18 cellular contexts compared by ENCODE assay signal in genomic region chr11:7418061-7418460, GRCh38.
"Had no signal": no experiment of that assay in that cellular context is flagged by ENCODE, and none has a peak within 500 bp of the region (broad histone marks: within the 10 kb centered on the region; RNA-seq: fewer than 3 reads in every experiment).

No MANE protein-coding gene starts in this region.

- H3K4me1 Mint-ChIP-seq: endodermal cell had no signal

- H3K27ac ChIP-seq: thyroid gland, uterus had no signal

- H3K27me3 ChIP-seq: dorsolateral prefrontal cortex, thyroid gland, uterus had no signal

- H3K27ac Mint-ChIP-seq: activated B cell treated with CpG ODN at 0.5 μM for 24 hours; activated CD4-positive, alpha-beta T cell treated with anti-CD3 and anti-CD28 coated beads, Interleukin-2, amount 10 ng/mL, durations not matched to agents 7 days and 5 days; activated naive CD8-positive, alpha-beta T cell treated with anti-CD3 and anti-CD28 coated beads for 36 hours; activated T-cell treated with anti-CD3 and anti-CD28 coated beads, Interleukin-2, amount 50 U/mL, for 72 hours; endodermal cell; natural killer cell treated with Interleukin-12 subunit alpha and Interleukin-12 subunit beta and Interleukin-15 and Interleukin-18, amount 100 ng/mL, for 72 hours; stimulated activated memory B cell treated with anti-CD40 and anti-IgM and Interleukin-4, amounts not matched to agents 10 μg/mL and 1 μg/mL and 100 μg/mL, for 72 hours had no signal

- H3K36me3 Mint-ChIP-seq: activated naive CD8-positive, alpha-beta T cell treated with anti-CD3 and anti-CD28 coated beads for 36 hours; natural killer cell treated with Interleukin-12 subunit alpha and Interleukin-12 subunit beta and Interleukin-15 and Interleukin-18, amount 100 ng/mL, for 72 hours had no signal

- H3K4me1 ChIP-seq: thyroid gland, uterus had no signal

- H3K36me3 ChIP-seq: thyroid gland, uterus had no signal

- H3K4me3 ChIP-seq: dorsolateral prefrontal cortex, thyroid gland, uterus had no signal

- ATAC-seq: activated T-cell treated with anti-CD3 and anti-CD28 coated beads, Interleukin-2, amount 50 U/mL, for 72 hours; natural killer cell treated with Interleukin-12 subunit alpha and Interleukin-12 subunit beta and Interleukin-15 and Interleukin-18, amount 100 ng/mL, for 72 hours; stimulated activated memory B cell treated with anti-CD40 and anti-IgM and Interleukin-4, amounts not matched to agents 10 μg/mL and 1 μg/mL and 100 μg/mL, for 72 hours had no signal

- H3K9me3 ChIP-seq: thyroid gland, uterus had no signal

- H3K4me3 Mint-ChIP-seq: activated B cell treated with CpG ODN at 0.5 μM for 24 hours; activated CD4-positive, alpha-beta T cell treated with anti-CD3 and anti-CD28 coated beads, Interleukin-2, amount 10 ng/mL, durations not matched to agents 7 days and 5 days; activated naive CD8-positive, alpha-beta T cell treated with anti-CD3 and anti-CD28 coated beads for 36 hours; activated T-cell treated with anti-CD3 and anti-CD28 coated beads, Interleukin-2, amount 50 U/mL, for 72 hours; endodermal cell; natural killer cell treated with Interleukin-12 subunit alpha and Interleukin-12 subunit beta and Interleukin-15 and Interleukin-18, amount 100 ng/mL, for 72 hours; stimulated activated memory B cell treated with anti-CD40 and anti-IgM and Interleukin-4, amounts not matched to agents 10 μg/mL and 1 μg/mL and 100 μg/mL, for 72 hours had no signal

- DNase-seq: activated B cell treated with CpG ODN at 0.5 μM for 24 hours; activated CD4-positive, alpha-beta T cell treated with anti-CD3 and anti-CD28 coated beads, Interleukin-2, amount 10 ng/mL, durations not matched to agents 7 days and 5 days; activated CD8-positive, alpha-beta memory T cell treated with anti-CD3 and anti-CD28 coated beads, Interleukin-2, amount 50 U/mL, for 48 hours; activated gamma-delta T cell; activated naive CD8-positive, alpha-beta T cell treated with anti-CD3 and anti-CD28 coated beads for 36 hours; activated T-cell treated with anti-CD3 and anti-CD28 coated beads, Interleukin-2, amount 50 U/mL, for 72 hours; amygdala; dorsolateral prefrontal cortex; endodermal cell; hippocampal formation; posterior cingulate gyrus; stimulated activated CD4-positive, alpha-beta T cell treated with anti-CD3 and anti-CD28 coated beads, Interleukin-2, amount 100 ng/mL, for 48 hours; T-helper 2 cell; thyroid gland; uterus had no signal

- H3K27me3 Mint-ChIP-seq: activated CD4-positive, alpha-beta T cell treated with anti-CD3 and anti-CD28 coated beads, Interleukin-2, amount 10 ng/mL, durations not matched to agents 7 days and 5 days had no signal

- FAIRE-seq: TTC549 had no signal

- H3K9me3 Mint-ChIP-seq: activated B cell treated with CpG ODN at 0.5 μM for 24 hours; activated CD4-positive, alpha-beta T cell treated with anti-CD3 and anti-CD28 coated beads, Interleukin-2, amount 10 ng/mL, durations not matched to agents 7 days and 5 days; activated naive CD8-positive, alpha-beta T cell treated with anti-CD3 and anti-CD28 coated beads for 36 hours; activated T-cell treated with anti-CD3 and anti-CD28 coated beads, Interleukin-2, amount 50 U/mL, for 72 hours; endodermal cell; natural killer cell treated with Interleukin-12 subunit alpha and Interleukin-12 subunit beta and Interleukin-15 and Interleukin-18, amount 100 ng/mL, for 72 hours; stimulated activated memory B cell treated with anti-CD40 and anti-IgM and Interleukin-4, amounts not matched to agents 10 μg/mL and 1 μg/mL and 100 μg/mL, for 72 hours had no signal
